9 cellular contexts compared by ENCODE assay signal in the genomic region with DNA sequence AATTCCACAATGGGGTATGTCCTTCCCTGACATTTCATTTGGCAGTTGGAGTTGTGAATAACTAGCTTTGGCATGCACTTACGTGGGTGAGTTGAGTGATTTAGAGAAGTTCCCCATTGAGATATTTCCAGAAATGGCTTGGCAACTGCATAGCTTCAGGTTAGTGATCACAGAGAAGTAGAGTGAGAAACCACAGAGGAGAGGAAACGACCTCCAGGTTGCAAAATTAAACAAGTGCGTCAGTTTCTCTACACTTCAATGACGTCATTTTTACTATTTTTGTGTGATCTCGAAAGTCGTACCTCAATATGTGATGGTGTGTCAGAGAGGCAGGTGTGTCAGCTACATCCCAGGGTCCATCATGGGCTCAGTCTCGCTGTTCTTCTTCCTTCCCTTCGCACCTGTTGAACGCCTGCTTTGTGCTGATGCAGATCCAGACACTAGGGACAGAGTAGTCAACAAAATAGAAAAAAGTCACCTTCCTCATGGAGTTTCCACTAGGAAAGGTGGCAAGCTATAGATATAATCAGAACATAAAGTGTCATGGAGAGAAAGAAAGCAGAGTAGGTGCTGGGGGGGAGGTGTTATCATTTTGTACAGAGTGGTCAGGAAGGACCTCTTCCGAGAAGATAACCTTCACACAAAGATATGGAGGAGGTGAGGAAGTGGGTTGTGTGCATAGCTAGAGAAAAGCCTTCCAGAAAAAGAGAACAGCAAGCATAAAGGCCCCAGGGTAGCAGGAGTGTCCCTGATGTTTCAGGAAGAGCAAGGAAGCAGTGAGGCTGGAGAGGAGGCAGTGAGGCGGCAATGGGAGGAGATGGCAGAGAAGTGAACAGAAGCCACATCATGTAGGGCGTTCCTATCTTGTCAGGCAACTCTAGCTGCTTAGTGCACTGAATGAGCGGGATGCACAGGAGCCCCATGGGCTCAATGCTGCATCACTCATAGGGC.
DNase-seq lines count a peak whose midpoint lies in the region; ATAC-seq, FAIRE-seq and TF ChIP-seq lines count a peak whose summit lies in the region.
"Had no signal": no experiment of that assay in that cellular context is flagged by ENCODE, and none has a peak within 500 bp of the region (broad histone marks: within the 10 kb centered on the region; RNA-seq: fewer than 3 reads in every experiment).

No MANE protein-coding gene starts in this region.

- peak overlapping the region; percentile 57 for H3K4me3 Mint-ChIP-seq in central memory CD8-positive, alpha-beta T cell

- H2BK120ac ChIP-seq in IMR-90 (ENCODE audit: low read depth, low read length): peak overlapping the region; percentile 36; the same call in 1 of the 2 replicates

- no peak overlapping the region for H3K9ac ChIP-seq in IMR-90 (ENCODE audit: low read depth, low read length)
- H3K9ac ChIP-seq: KMS-11 had no signal

- no peak for TF ChIP-seq POLR2A in GM12891 (IDR thresholded peaks at IDR 0.05; ENCODE audit: low read depth, low read length)
- TF ChIP-seq POLR2A in IMR-90 (IDR thresholded peaks at IDR 0.05; ENCODE audit: low read depth, low read length): no peak

- H3K27ac Mint-ChIP-seq in central memory CD8-positive, alpha-beta T cell (ENCODE audit: low read depth): peak overlapping the region; percentile 89

- POLR2A ChIA-PET in IMR-90 (lab: Charles Lee; ENCODE audit: unreplicated experiment): no interaction called here

- H3K27me3 ChIP-seq in IMR-90 (ENCODE audit: control insufficient read depth, insufficient read depth, low read length): no peaks in the 10 kb centered on the region
- H3K27me3 ChIP-seq in dorsolateral prefrontal cortex: peaks cover 0 to 14% (median 0%) of the 10 kb centered on the region in 45 donors

- peaks cover 3% of the 10 kb centered on the region; the same call in 1 of the 2 replicates for H3K4me1 ChIP-seq in IMR-90 (ENCODE audit: control insufficient read depth, insufficient read depth, low read length)

- TF ChIP-seq RAD21 in IMR-90 (IDR thresholded peaks at IDR 0.05; ENCODE audit: low read length): no peak

- peaks cover 10% of the 10 kb centered on the region for H3K36me3 Mint-ChIP-seq in central memory CD8-positive, alpha-beta T cell (ENCODE audit: insufficient read depth)

- peaks cover 9% of the 10 kb centered on the region for H3K9me3 Mint-ChIP-seq in central memory CD8-positive, alpha-beta T cell

- H3K23ac ChIP-seq in IMR-90 (ENCODE audit: low read depth, low read length): no peak overlapping the region

- peaks cover 2% of the 10 kb centered on the region; the same call in 1 of the 2 replicates for H3K9me3 ChIP-seq in IMR-90 (ENCODE audit: control insufficient read depth, insufficient read depth, low read length)

- H2BK15ac ChIP-seq in IMR-90 (ENCODE audit: low read depth, low read length): peak overlapping the region; percentile 70; the same call in 1 of the 3 replicates

- no peak overlapping the region for H2AFZ ChIP-seq in IMR-90 (replicated peaks; ENCODE audit: low read length, poor library complexity)

- ATAC-seq in GM21447 (IDR thresholded peaks at IDR 0.05; ENCODE audit: unreplicated experiment) (peak; percentile 90), IMR-90 (ENCODE audit: low read depth) (0 out of 2 replicates have a peak, but pooled peaks have one; percentile 21), Right ventricle myocardium superior (ENCODE audit: poor library complexity) (no peak)
- peak; percentile 69 for ATAC-seq in central memory CD8-positive, alpha-beta T cell (replicated peaks; ENCODE audit: extremely low read depth, poor library complexity, severe bottlenecking)

- peak overlapping the region; percentile 72; the same call in 1 of the 2 replicates for H3K18ac ChIP-seq in IMR-90 (ENCODE audit: low read depth, low read length)

- H2BK20ac ChIP-seq in IMR-90 (ENCODE audit: low read depth, low read length): peak overlapping the region; percentile 52; the same call in 1 of the 2 replicates

- no peaks in the 10 kb centered on the region for H4K20me1 ChIP-seq in IMR-90 (ENCODE audit: insufficient read depth, low read length)

- peak; percentile 91 for FAIRE-seq in GM12891 (lab: Jason Lieb, UNC)

- CTCF ChIA-PET in IMR-90 (lab: Yijun Ruan, JAX): interaction anchor here (0.7 to 1.2 kb wide), 3 partner anchors 14 to 143 kb away, joined by 3 to 4 read pairs (median 3); no protein-coding TSS in a partner anchor

- H3K4me1 Mint-ChIP-seq in central memory CD8-positive, alpha-beta T cell: peaks cover 54% of the 10 kb centered on the region

- in situ Hi-C loops in IMR-90 (cut with MboI; ENCODE audit: low sequenced_read_pairs): no loop called here

- H3K79me1 ChIP-seq in IMR-90 (ENCODE audit: low read depth in 1 of 2, low read length in 2 of 2): no peaks in the 10 kb centered on the region; a peak in 1 of 4 replicates

- H3K4ac ChIP-seq in IMR-90 (ENCODE audit: low read depth, low read length): 0 out of 2 replicates have a peak overlapping the region, but pooled peaks have one; percentile 4

- H3K36me3 ChIP-seq in IMR-90 (ENCODE audit: control insufficient read depth, insufficient read depth, low read length): 0 out of 2 replicates have a peak, but pooled peaks cover 1% of the 10 kb centered on the region

- H4K5ac ChIP-seq in IMR-90 (ENCODE audit: low read depth, low read length): no peak overlapping the region; the same call in 1 of the 2 replicates

- dilution Hi-C loops in IMR-90 (cut with HindIII; ENCODE audit: low sequenced_read_pairs, unreplicated experiment): no loop called here

- H3K9me1 ChIP-seq in IMR-90 (ENCODE audit: insufficient read depth, low read length): no peaks in the 10 kb centered on the region

- H2AK5ac ChIP-seq in IMR-90 (ENCODE audit: low read depth, low read length): peak overlapping the region; percentile 75

- BruUV-seq in IMR-90 (replicated peaks; lab: Mats Ljungman, UMichigan): no TSS peak

- 70% methylated on average over 3 of the region's 13 CpGs; no CpG with 5 or more reads in 1 of the 2 experiments for WGBS in IMR-90 (ENCODE audit: extremely low coverage in 2 of 2, insufficient read length in 1 of 2), 2 experiments

- peak; percentile 8 for DNase-seq in GM12891 (ENCODE audit: insufficient read length, low spot score)
- DNase-seq in IMR-90: peak; percentile 86
- DNase-seq in central memory CD8-positive, alpha-beta T cell (ENCODE audit: low spot score in 2 of 2): peak in 1 of 2 donors; percentile 37
- no peak for DNase-seq in dorsolateral prefrontal cortex
- DNase-seq in Right ventricle myocardium superior: no peak
- DNase-seq in activated CD4-positive, CD25-positive, alpha-beta regulatory T cell treated with anti-CD3 and anti-CD28 coated beads, Interleukin-2, amount 50 U/mL, for 72 hours: no peak
- DNase-seq in SHP77 (lab: John Stamatoyannopoulos, UW): no peak

- H3K27ac ChIP-seq in IMR-90 (ENCODE audit: insufficient read depth, low read length) (no peak overlapping the region), dorsolateral prefrontal cortex (no peak overlapping the region)
- H3K27ac ChIP-seq: KMS-11 had no signal

- no peak overlapping the region for H3K14ac ChIP-seq in IMR-90 (replicated peaks; ENCODE audit: low read depth, low read length)

- intact Hi-C loops in IMR-90 (cut with micrococcal nuclease) (no loop called here), dorsolateral prefrontal cortex (cut with DNase I) (no loop called here), Right ventricle myocardium superior (cut with DNase I) (no loop called here)

- no peak overlapping the region for H3K4me2 ChIP-seq in IMR-90 (ENCODE audit: low read depth, low read length)
- H3K4me2 ChIP-seq: KMS-11 had no signal

- H2AK9ac ChIP-seq in IMR-90 (replicated peaks; ENCODE audit: low read depth, low read length, poor library complexity): no peak overlapping the region

- H4K91ac ChIP-seq in IMR-90 (ENCODE audit: insufficient read depth, low read depth, low read length): no peak overlapping the region; the same call in 1 of the 2 replicates

- H3K4me3 ChIP-seq in IMR-90 (ENCODE audit: insufficient read depth, low read depth, low read length): no peak overlapping the region
- H3K4me3 ChIP-seq in dorsolateral prefrontal cortex: no peak overlapping the region

- H3K27me3 Mint-ChIP-seq in central memory CD8-positive, alpha-beta T cell: no peaks in the 10 kb centered on the region

- TF ChIP-seq CTCF in IMR-90 (conservative IDR thresholded peaks at IDR 0.05; ENCODE audit: low read depth, low read length) (no peak), dorsolateral prefrontal cortex (IDR thresholded peaks at IDR 0.05 in 54 of 56, conservative IDR thresholded peaks at IDR 0.05 in 2 of 56; ENCODE audit: low read depth in 1 of 56, partially characterized antibody in 56 of 56) (no peak)

- H4K8ac ChIP-seq in IMR-90 (ENCODE audit: low read depth in 2 of 2, low read length in 2 of 2): peak overlapping the region in 1 of 2 experiments; percentile 40; a peak in 1 of 4 replicates

- H3K56ac ChIP-seq in IMR-90 (ENCODE audit: extremely low read depth, insufficient read depth, low read length): no peak overlapping the region

- peak overlapping the region; percentile 78 for H2BK5ac ChIP-seq in IMR-90 (ENCODE audit: low read depth, low read length, poor library complexity, severe bottlenecking)

TF ChIP-seq in GM12891, 5 proteins besides CTCF, POLR2A, EP300 and RAD21:
- TF ChIP-seq POLR2AphosphoS5 (IDR thresholded peaks at IDR 0.05; ENCODE audit: low read depth, low read length) (no peak), PAX5 (IDR thresholded peaks at IDR 0.05; ENCODE audit: insufficient read depth, low read length, severe bottlenecking) (no peak), SPI1 (IDR thresholded peaks at IDR 0.05; ENCODE audit: low read depth, low read length) (peak; percentile 71), POU2F2 (IDR thresholded peaks at IDR 0.05; ENCODE audit: low read depth, low read length) (peak; percentile 59; the same call in 1 of the 2 replicates), TAF1 (IDR thresholded peaks at IDR 0.05; ENCODE audit: low read depth, low read length) (no peak)

TF ChIP-seq in IMR-90, 13 proteins besides CTCF, POLR2A, EP300 and RAD21:
- TF ChIP-seq FOS (IDR thresholded peaks at IDR 0.05; ENCODE audit: low read depth, low read length): no peak

Comparison
In these comparisons a context has a peak if more than half of its experiments do, and no peak if none do; other contexts are left out.
1. DNase-seq: peak in GM12891 (single experiment) and IMR-90 (single experiment); none in dorsolateral prefrontal cortex (0 of 10), Right ventricle myocardium superior (single experiment), activated CD4-positive, CD25-positive, alpha-beta regulatory T cell treated with anti-CD3 and anti-CD28 coated beads, Interleukin-2, amount 50 U/mL, for 72 hours (single experiment) and SHP77 (0 of 2).